ENCODE assay signal across 14 cellular contexts in the genomic region with DNA sequence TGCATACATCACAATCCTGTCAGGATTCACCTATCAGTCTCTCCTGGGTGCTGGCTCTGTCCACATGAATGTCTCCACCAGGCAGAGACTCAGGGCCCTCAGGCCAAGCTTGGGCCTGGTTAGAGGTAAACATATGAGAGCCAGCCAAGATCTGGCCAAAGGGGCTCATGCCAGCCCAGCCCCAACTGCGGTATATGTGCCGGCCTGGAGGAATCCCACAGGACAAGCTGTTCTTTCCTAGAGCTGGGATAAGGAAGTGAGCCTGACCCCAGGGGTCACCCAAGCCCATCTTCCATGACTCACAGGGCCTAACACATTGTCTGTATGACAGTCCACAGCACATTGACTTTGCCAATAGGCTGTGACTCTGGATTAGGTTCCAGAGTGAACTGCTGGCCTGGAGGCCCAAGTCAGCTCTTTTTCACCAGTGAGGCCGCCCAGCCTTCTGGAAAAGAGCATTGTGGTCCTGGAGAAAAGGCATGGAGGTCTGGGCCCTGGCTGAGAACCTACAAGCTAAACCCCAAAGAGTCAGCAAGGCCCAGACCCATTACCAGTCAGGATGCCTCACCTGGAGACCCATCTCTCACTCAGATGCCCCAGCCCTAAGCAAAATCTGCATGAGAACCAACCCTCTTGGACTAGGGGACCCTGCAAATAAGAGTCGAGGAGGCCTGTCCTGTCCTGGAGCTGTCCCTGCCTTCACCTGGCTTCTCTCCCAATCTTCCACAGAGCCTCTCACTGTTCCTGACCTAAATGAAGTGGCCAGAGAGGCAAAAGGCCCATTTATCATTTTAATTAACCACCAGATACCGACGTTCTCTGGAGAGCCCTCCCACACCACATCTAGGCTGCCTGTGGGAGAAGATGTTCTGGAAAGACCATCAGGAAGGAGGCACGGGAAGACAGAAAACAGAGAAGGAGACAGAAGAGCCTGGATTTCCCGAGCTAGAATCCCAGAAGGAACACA.
DNase-seq lines count a peak whose midpoint lies in the region; ATAC-seq and TF ChIP-seq lines count a peak whose summit lies in the region.
"Had no signal": no experiment of that assay in that cellular context is flagged by ENCODE, and none has a peak within 500 bp of the region (broad histone marks: within the 10 kb centered on the region; RNA-seq: fewer than 3 reads in every experiment).

No MANE protein-coding gene starts in this region.

- H3K4me1 ChIP-seq in PC-9 (replicated peaks; ENCODE audit: insufficient read depth): peaks cover 69% of the 10 kb centered on the region
- H3K4me1 ChIP-seq in mucosa of descending colon (ENCODE audit: low read depth): peaks cover 4% of the 10 kb centered on the region
- peaks cover 60% of the 10 kb centered on the region for H3K4me1 ChIP-seq in suprapubic skin

- CTCF ChIA-PET in PC-9 (lab: Charles Lee): no interaction called here

- no peaks in the 10 kb centered on the region for H3K36me3 ChIP-seq in PC-9 (ENCODE audit: low read depth)
- no peaks in the 10 kb centered on the region for H3K36me3 ChIP-seq in mucosa of descending colon (ENCODE audit: low read depth)
- H3K36me3 ChIP-seq in suprapubic skin: no peaks in the 10 kb centered on the region

- POLR2A ChIA-PET in PC-9 (lab: Charles Lee; ENCODE audit: unreplicated experiment): no interaction called here

- peak overlapping the region; percentile 97 for H3K27ac ChIP-seq in PC-9
- H3K27ac ChIP-seq in suprapubic skin: peak overlapping the region; percentile 80

- peaks cover 5 to 16% of the 10 kb centered on the region in 2 donors for H3K27me3 Mint-ChIP-seq in stimulated activated naive B cell treated with anti-CD40 and anti-IgM and Interleukin-4, amounts not matched to agents 10 μg/mL and 1 μg/mL and 100 μg/mL, for 72 hours
- H3K27me3 Mint-ChIP-seq: activated naive CD4-positive, alpha-beta T cell treated with anti-CD3 and anti-CD28 coated beads, Interleukin-2, amount 50 U/mL, for 24 hours; naive thymus-derived CD4-positive, alpha-beta T cell had no signal

- TF ChIP-seq POLR2A in suprapubic skin (IDR thresholded peaks at IDR 0.05): no peak

- H3K4me3 ChIP-seq in PC-9 (no peak overlapping the region), fibroblast of mammary gland (ENCODE audit: control insufficient read depth, low read depth, low read length) (no peak overlapping the region), mucosa of descending colon (no peak overlapping the region), suprapubic skin (no peak overlapping the region)

- no peaks in the 10 kb centered on the region for H3K79me2 ChIP-seq in PC-9 (ENCODE audit: low read depth)

- DNase-seq in PC-9 (no peak), fibroblast of mammary gland (ENCODE audit: low read depth) (peak; percentile 94), mucosa of descending colon (no peak), suprapubic skin (ENCODE audit: low spot score in 2 of 2) (peak in 1 of 2 donors; percentile 64), NCI-H2196 treated with DMSO at 0.1 percent for 48 hours (lab: John Stamatoyannopoulos, UW; ENCODE audit: unreplicated experiment) (no peak), dermis blood vessel endothelial cell (no peak)
- no peak for DNase-seq in stimulated activated naive B cell treated with anti-CD40 and anti-IgM and Interleukin-4, amounts not matched to agents 10 μg/mL and 1 μg/mL and 100 μg/mL, for 72 hours
- DNase-seq: CD4-positive, alpha-beta T cell; naive thymus-derived CD4-positive, alpha-beta T cell; NCI-H187; NCI-H748 treated with DMSO at 0.1 percent for 48 hours; SIG-M5 had no signal

- H3K9me3 ChIP-seq in PC-9 (ENCODE audit: insufficient read depth, low read depth) (peaks cover 8% of the 10 kb centered on the region; the same call in 1 of the 2 replicates), mucosa of descending colon (no peaks in the 10 kb centered on the region), suprapubic skin (no peaks in the 10 kb centered on the region)

- BruUV-seq in PC-9 (replicated peaks; lab: Mats Ljungman, UMichigan): no TSS peak

- H3K9me3 Mint-ChIP-seq in stimulated activated naive B cell treated with anti-CD40 and anti-IgM and Interleukin-4, amounts not matched to agents 10 μg/mL and 1 μg/mL and 100 μg/mL, for 72 hours: peaks cover 5 to 16% of the 10 kb centered on the region in 2 donors
- H3K9me3 Mint-ChIP-seq: activated naive CD4-positive, alpha-beta T cell treated with anti-CD3 and anti-CD28 coated beads, Interleukin-2, amount 50 U/mL, for 24 hours; CD4-positive, alpha-beta T cell had no signal

- no peaks in the 10 kb centered on the region for H3K9me2 ChIP-seq in PC-9 (ENCODE audit: insufficient read depth)

- H3F3A ChIP-seq in PC-9 (ENCODE audit: insufficient read depth, low read depth): peaks cover 51% of the 10 kb centered on the region

- H2AFZ ChIP-seq in PC-9: no peak overlapping the region

- intact Hi-C loops in PC-9 (cut with micrococcal nuclease; ENCODE audit: unreplicated experiment) (no loop called here), mucosa of descending colon (cut with DNase I, micrococcal nuclease) (no loop called here)

- H4K20me1 ChIP-seq in PC-9 (ENCODE audit: insufficient read depth): no peaks in the 10 kb centered on the region

- H3K27ac Mint-ChIP-seq in stimulated activated naive B cell treated with anti-CD40 and anti-IgM and Interleukin-4, amounts not matched to agents 10 μg/mL and 1 μg/mL and 100 μg/mL, for 72 hours: no peak overlapping the region
- H3K27ac Mint-ChIP-seq: activated naive CD4-positive, alpha-beta T cell treated with anti-CD3 and anti-CD28 coated beads, Interleukin-2, amount 50 U/mL, for 24 hours; CD4-positive, alpha-beta T cell; naive thymus-derived CD4-positive, alpha-beta T cell had no signal

- no peaks in the 10 kb centered on the region for H3K27me3 ChIP-seq in PC-9 (ENCODE audit: insufficient read depth, low read depth)
- H3K27me3 ChIP-seq in suprapubic skin: no peaks in the 10 kb centered on the region

- no peak overlapping the region for H3K4me2 ChIP-seq in PC-9

- no peak for TF ChIP-seq EP300 in suprapubic skin (IDR thresholded peaks at IDR 0.05)

- H3K4me3 Mint-ChIP-seq in stimulated activated naive B cell treated with anti-CD40 and anti-IgM and Interleukin-4, amounts not matched to agents 10 μg/mL and 1 μg/mL and 100 μg/mL, for 72 hours: no peak overlapping the region
- H3K4me3 Mint-ChIP-seq: activated naive CD4-positive, alpha-beta T cell treated with anti-CD3 and anti-CD28 coated beads, Interleukin-2, amount 50 U/mL, for 24 hours; CD4-positive, alpha-beta T cell; naive thymus-derived CD4-positive, alpha-beta T cell had no signal

- peak; percentile 32 for ATAC-seq in mucosa of descending colon
- ATAC-seq in stimulated activated naive B cell treated with anti-CD40 and anti-IgM and Interleukin-4, amounts not matched to agents 10 μg/mL and 1 μg/mL and 100 μg/mL, for 72 hours (replicated peaks): no peak
- ATAC-seq in GM18868 (IDR thresholded peaks at IDR 0.05; ENCODE audit: unreplicated experiment): no peak
- ATAC-seq: naive thymus-derived CD4-positive, alpha-beta T cell had no signal

- WGBS in suprapubic skin: 61% methylated on average over 8 of the region's 8 CpGs

- peaks cover 2 to 6% of the 10 kb centered on the region in 2 donors for H3K36me3 Mint-ChIP-seq in stimulated activated naive B cell treated with anti-CD40 and anti-IgM and Interleukin-4, amounts not matched to agents 10 μg/mL and 1 μg/mL and 100 μg/mL, for 72 hours
- H3K36me3 Mint-ChIP-seq: activated naive CD4-positive, alpha-beta T cell treated with anti-CD3 and anti-CD28 coated beads, Interleukin-2, amount 50 U/mL, for 24 hours had no signal

- H3K4me1 Mint-ChIP-seq in stimulated activated naive B cell treated with anti-CD40 and anti-IgM and Interleukin-4, amounts not matched to agents 10 μg/mL and 1 μg/mL and 100 μg/mL, for 72 hours: no peaks in the 10 kb centered on the region
- H3K4me1 Mint-ChIP-seq: activated naive CD4-positive, alpha-beta T cell treated with anti-CD3 and anti-CD28 coated beads, Interleukin-2, amount 50 U/mL, for 24 hours; naive thymus-derived CD4-positive, alpha-beta T cell had no signal

- no peak for TF ChIP-seq CTCF in PC-9 (conservative IDR thresholded peaks at IDR 0.05)
- no peak for TF ChIP-seq CTCF in fibroblast of mammary gland (conservative IDR thresholded peaks at IDR 0.05; ENCODE audit: control insufficient read depth, insufficient read depth, low read depth, low read length)
- TF ChIP-seq CTCF in mucosa of descending colon (IDR thresholded peaks at IDR 0.05): no peak
- no peak for TF ChIP-seq CTCF in suprapubic skin (IDR thresholded peaks at IDR 0.05)
